In the genomic region with DNA sequence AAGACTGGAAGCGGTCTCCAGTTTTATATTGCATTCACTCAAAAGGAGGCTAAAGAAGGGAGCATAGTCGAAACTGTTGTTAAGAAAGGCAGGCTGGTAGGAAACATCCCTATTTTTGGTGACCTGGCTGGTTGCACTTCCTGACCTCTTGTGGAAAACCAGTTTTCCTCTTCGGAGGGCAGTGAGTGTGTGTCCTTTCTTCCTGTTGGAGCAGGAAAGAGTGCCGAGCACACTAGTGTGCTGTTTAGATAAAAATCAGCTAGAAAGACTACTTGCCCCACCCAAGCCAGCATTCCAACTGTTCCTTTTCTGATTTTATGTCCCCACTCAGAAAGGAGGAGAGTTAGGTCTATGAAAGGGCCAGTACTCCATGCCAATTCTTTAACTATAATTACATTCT, we compare ENCODE assay signal across 19 cellular contexts.
DNase-seq lines count a peak whose midpoint lies in the region; ATAC-seq, FAIRE-seq and TF ChIP-seq lines count a peak whose summit lies in the region.
"Had no signal": no experiment of that assay in that cellular context is flagged by ENCODE, and none has a peak within 500 bp of the region (broad histone marks: within the 10 kb centered on the region; RNA-seq: fewer than 3 reads in every experiment).

No MANE protein-coding gene starts in this region.

- ATAC-seq in HepG2 (no peak), right lobe of liver (no peak)
- no peak for ATAC-seq in CD8-positive, alpha-beta T cell

- H3K4me1 ChIP-seq in HepG2 (ENCODE audit: insufficient read depth, low read length) (peaks cover 55% of the 10 kb centered on the region), right lobe of liver (no peaks in the 10 kb centered on the region), endothelial cell of umbilical vein (ENCODE audit: control insufficient read depth, extremely low read depth, insufficient read depth, low read length) (no peaks in the 10 kb centered on the region)
- H3K4me1 ChIP-seq in CD8-positive, alpha-beta T cell (ENCODE audit: insufficient read depth, low read length): no peaks in the 10 kb centered on the region
- H3K4me1 ChIP-seq: BLaER1 had no signal

- BruUV-seq in HepG2 (replicated peaks; lab: Mats Ljungman, UMichigan) (no TSS peak), endothelial cell of umbilical vein (replicated peaks; lab: Mats Ljungman, UMichigan) (no TSS peak)

- TF ChIP-seq CTCF in HepG2 (CRISPR knock-in tag; IDR thresholded peaks at IDR 0.05): no peak
- no peak for TF ChIP-seq CTCF in right lobe of liver (IDR thresholded peaks at IDR 0.05)
- TF ChIP-seq CTCF in endothelial cell of umbilical vein (IDR thresholded peaks at IDR 0.05; ENCODE audit: extremely low read depth in 1 of 2, insufficient read depth in 1 of 2, low read depth in 1 of 2, low read length in 2 of 2): no peak
- TF ChIP-seq CTCF in mesothelial cell of epicardium (IDR thresholded peaks at IDR 0.05; ENCODE audit: unreplicated experiment): no peak
- no peak for TF ChIP-seq CTCF in CD8-positive, alpha-beta T cell (IDR thresholded peaks at IDR 0.05)

- no peaks in the 10 kb centered on the region for H3K9me1 ChIP-seq in endothelial cell of umbilical vein (replicated peaks; ENCODE audit: control insufficient read depth, extremely low read depth, insufficient read depth, low read length)

- no peaks in the 10 kb centered on the region for H3K27me3 Mint-ChIP-seq in mesothelial cell of epicardium (ENCODE audit: low read depth)
- no peaks in the 10 kb centered on the region for H3K27me3 Mint-ChIP-seq in CD8-positive, alpha-beta T cell (ENCODE audit: low read depth)
- H3K27me3 Mint-ChIP-seq in activated CD4-positive, alpha-beta T cell treated with anti-CD3 and anti-CD28 coated beads, Interleukin-2, amount 10 ng/mL, durations not matched to agents 24 days and 14 days: peaks cover 36% of the 10 kb centered on the region
- H3K27me3 Mint-ChIP-seq: CD8-positive, alpha-beta memory T cell had no signal

- H3K36me3 Mint-ChIP-seq in mesothelial cell of epicardium: peaks cover 10% of the 10 kb centered on the region
- no peaks in the 10 kb centered on the region for H3K36me3 Mint-ChIP-seq in CD8-positive, alpha-beta T cell
- H3K36me3 Mint-ChIP-seq in activated CD4-positive, alpha-beta T cell treated with anti-CD3 and anti-CD28 coated beads, Interleukin-2, amount 10 ng/mL, durations not matched to agents 24 days and 14 days (ENCODE audit: low read depth): no peaks in the 10 kb centered on the region
- H3K36me3 Mint-ChIP-seq: CD8-positive, alpha-beta memory T cell had no signal

- 91% methylated on average over 4 of the region's 4 CpGs for WGBS in HepG2 (ENCODE audit: low lambda C conversion rate)
- 51% methylated on average over 4 of the region's 4 CpGs for WGBS in right lobe of liver (ENCODE audit: insufficient coverage, low coverage, low lambda C conversion rate, missing lambda C conversion rate)

- CTCF ChIA-PET in HepG2 (lab: Yijun Ruan, JAX; ENCODE audit: low intra/inter-chr PET ratio, low total read pairs): no interaction called here
- CTCF ChIA-PET in endothelial cell of umbilical vein (lab: Charles Lee): no interaction called here
- CTCF ChIA-PET in CD8-positive, alpha-beta T cell (lab: Charles Lee): interaction anchor here (1.3 kb wide), 1 partner anchor 189 kb away, joined by 3 read pairs; no protein-coding TSS in a partner anchor

- H3K27ac Mint-ChIP-seq in mesothelial cell of epicardium: peak overlapping the region; percentile 68
- H3K27ac Mint-ChIP-seq in CD8-positive, alpha-beta T cell: no peak overlapping the region
- no peak overlapping the region for H3K27ac Mint-ChIP-seq in activated CD4-positive, alpha-beta T cell treated with anti-CD3 and anti-CD28 coated beads, Interleukin-2, amount 10 ng/mL, durations not matched to agents 24 days and 14 days
- H3K27ac Mint-ChIP-seq: CD8-positive, alpha-beta memory T cell had no signal

- no peaks in the 10 kb centered on the region for H3K9me3 Mint-ChIP-seq in mesothelial cell of epicardium
- H3K9me3 Mint-ChIP-seq in CD8-positive, alpha-beta T cell: no peaks in the 10 kb centered on the region
- H3K9me3 Mint-ChIP-seq in activated CD4-positive, alpha-beta T cell treated with anti-CD3 and anti-CD28 coated beads, Interleukin-2, amount 10 ng/mL, durations not matched to agents 24 days and 14 days: no peaks in the 10 kb centered on the region
- H3K9me3 Mint-ChIP-seq: CD8-positive, alpha-beta memory T cell had no signal

- H4K20me1 ChIP-seq in HepG2 (ENCODE audit: insufficient read depth, low read length) (peaks cover 63% of the 10 kb centered on the region), endothelial cell of umbilical vein (replicated peaks; ENCODE audit: control insufficient read depth, extremely low read depth, insufficient read depth, low read length) (no peaks in the 10 kb centered on the region)
- H4K20me1 ChIP-seq: BLaER1 had no signal

- no peak overlapping the region for H3K4me3 ChIP-seq in HepG2 (replicated peaks in 1 of 3; ENCODE audit: insufficient read depth in 1 of 3, low read depth in 2 of 3, low read length in 3 of 3)
- H3K4me3 ChIP-seq in right lobe of liver: no peak overlapping the region
- H3K4me3 ChIP-seq in endothelial cell of umbilical vein (replicated peaks in 1 of 3; ENCODE audit: insufficient read depth in 1 of 3, low read depth in 1 of 3, low read length in 3 of 3): no peak overlapping the region
- no peak overlapping the region for H3K4me3 ChIP-seq in CD8-positive, alpha-beta T cell (ENCODE audit: low read depth, low read length)
- H3K4me3 ChIP-seq: BLaER1 had no signal

- H3K4me2 ChIP-seq in HepG2 (ENCODE audit: low read depth, low read length): no peak overlapping the region
- no peak overlapping the region for H3K4me2 ChIP-seq in endothelial cell of umbilical vein (ENCODE audit: insufficient read depth, low read length)
- H3K4me2 ChIP-seq: BLaER1 had no signal

- H3K27me3 ChIP-seq in HepG2 (ENCODE audit: control insufficient read depth in 1 of 2, insufficient read depth in 2 of 2, low read length in 2 of 2): no peaks in the 10 kb centered on the region
- H3K27me3 ChIP-seq in right lobe of liver: no peaks in the 10 kb centered on the region
- peaks cover 0 to 2% of the 10 kb centered on the region in 2 experiments for H3K27me3 ChIP-seq in endothelial cell of umbilical vein (ENCODE audit: control insufficient read depth in 2 of 2, insufficient read depth in 2 of 2, low read length in 2 of 2)
- H3K27me3 ChIP-seq in CD8-positive, alpha-beta T cell (ENCODE audit: insufficient read depth, low read length): no peaks in the 10 kb centered on the region
- H3K27me3 ChIP-seq: BLaER1 had no signal

- H3K79me2 ChIP-seq in HepG2 (ENCODE audit: insufficient read depth, low read length): peaks cover 97% of the 10 kb centered on the region
- no peaks in the 10 kb centered on the region for H3K79me2 ChIP-seq in endothelial cell of umbilical vein (ENCODE audit: control insufficient read depth, insufficient read depth, low read length)

- TF ChIP-seq RAD21 in HepG2 (CRISPR knock-in tag; IDR thresholded peaks at IDR 0.05): no peak

- no peak overlapping the region for H3K27ac ChIP-seq in HepG2 (ENCODE audit: extremely low read length, insufficient read depth, low read length)
- H3K27ac ChIP-seq in right lobe of liver: no peak overlapping the region
- H3K27ac ChIP-seq in endothelial cell of umbilical vein (ENCODE audit: insufficient read depth, low read depth, low read length): no peak overlapping the region
- H3K27ac ChIP-seq in CD8-positive, alpha-beta T cell (ENCODE audit: low read depth, low read length): no peak overlapping the region
- H3K27ac ChIP-seq: BLaER1 had no signal

- POLR2A ChIA-PET in HepG2 (lab: Yijun Ruan, JAX): no interaction called here
- POLR2A ChIA-PET in endothelial cell of umbilical vein (lab: Charles Lee): no interaction called here
- POLR2A ChIA-PET in CD8-positive, alpha-beta T cell (lab: Charles Lee): no interaction called here

- DNase-seq in HepG2 (ENCODE audit: low spot score) (no peak), right lobe of liver (no peak), endothelial cell of umbilical vein (ENCODE audit: low read depth, low spot score) (no peak), mesothelial cell of epicardium (ENCODE audit: low spot score in 2 of 2, unreplicated experiment in 2 of 2) (no peak), DMS79 (lab: John Stamatoyannopoulos, UW) (no peak), NCI-H1092 (lab: John Stamatoyannopoulos, UW) (no peak)
- no peak for DNase-seq in CD8-positive, alpha-beta T cell
- DNase-seq in activated CD4-positive, alpha-beta T cell treated with anti-CD3 and anti-CD28 coated beads, Interleukin-2, amount 10 ng/mL, durations not matched to agents 24 days and 14 days: no peak
- DNase-seq: 8988T; CD8-positive, alpha-beta memory T cell; GF-D8; IMR-90; NCI-H1105 treated with DMSO at 0.1 percent for 48 hours; NCI-H187; NCI-H226; NCI-H526 treated with DMSO at 0.1 percent for 48 hours; SHP77 treated with DMSO at 0.1 percent for 48 hours had no signal

- no peak; a peak in 1 of 4 replicates for TF ChIP-seq POLR2A in HepG2 (IDR thresholded peaks at IDR 0.05; ENCODE audit: insufficient read depth in 1 of 2, low read depth in 2 of 2, low read length in 2 of 2)
- no peak for TF ChIP-seq POLR2A in right lobe of liver (IDR thresholded peaks at IDR 0.05)
- no peak for TF ChIP-seq POLR2A in endothelial cell of umbilical vein (IDR thresholded peaks at IDR 0.05; ENCODE audit: low read depth, low read length)

- in situ Hi-C loops in HepG2 (cut with HindIII; ENCODE audit: extremely low pct_ligation_motif_present, low pct_unique_long_range_greater_than_20kb): loop anchor here (10.0 kb wide), 1 partner anchor 61 kb away; no protein-coding TSS in a partner anchor

- no peak overlapping the region for H2AFZ ChIP-seq in HepG2 (ENCODE audit: low read length)
- H2AFZ ChIP-seq in endothelial cell of umbilical vein (ENCODE audit: low read depth, low read length): peak overlapping the region; percentile 12

- TF ChIP-seq EP300 in HepG2 (IDR thresholded peaks at IDR 0.05; ENCODE audit: low read depth in 2 of 2, low read length in 2 of 2): no peak
- TF ChIP-seq EP300 in HepG2 (CRISPR knock-in tag; IDR thresholded peaks at IDR 0.05; ENCODE audit: borderline replicate concordance): no peak

- dilution Hi-C loops in endothelial cell of umbilical vein (cut with MboI; ENCODE audit: extremely low pct_ligation_motif_present, low sequenced_read_pairs): no loop called here

- H3K9me3 ChIP-seq in HepG2 (ENCODE audit: low read length): no peaks in the 10 kb centered on the region
- no peaks in the 10 kb centered on the region for H3K9me3 ChIP-seq in right lobe of liver
- no peaks in the 10 kb centered on the region for H3K9me3 ChIP-seq in endothelial cell of umbilical vein (replicated peaks; ENCODE audit: control insufficient read depth, insufficient read depth, low read length)
- no peaks in the 10 kb centered on the region for H3K9me3 ChIP-seq in CD8-positive, alpha-beta T cell (ENCODE audit: low read length)
- H3K9me3 ChIP-seq: BLaER1 had no signal

- H3K9ac ChIP-seq in HepG2 (ENCODE audit: insufficient read depth, low read depth, low read length): no peak overlapping the region
- H3K9ac ChIP-seq in endothelial cell of umbilical vein (replicated peaks; ENCODE audit: extremely low read depth, insufficient read depth, low read length): no peak overlapping the region
- H3K9ac ChIP-seq: BLaER1 had no signal

- H3K36me3 ChIP-seq in HepG2 (replicated peaks in 1 of 2; ENCODE audit: control insufficient read depth in 1 of 2, insufficient read depth in 2 of 2, low read length in 2 of 2) (peaks cover 61 to 94% of the 10 kb centered on the region in 2 experiments), right lobe of liver (no peaks in the 10 kb centered on the region), endothelial cell of umbilical vein (ENCODE audit: control insufficient read depth in 2 of 2, extremely low read depth in 1 of 2, insufficient read depth in 2 of 2, low read length in 2 of 2) (no peaks in the 10 kb centered on the region)
- H3K36me3 ChIP-seq in CD8-positive, alpha-beta T cell (ENCODE audit: insufficient read depth, low read length): no peaks in the 10 kb centered on the region

- no peak for FAIRE-seq in HepG2 (lab: Jason Lieb, UNC)
- FAIRE-seq in endothelial cell of umbilical vein (lab: Jason Lieb, UNC): peak; percentile 47
- FAIRE-seq: GM12891 had no signal

- intact Hi-C loops in HepG2 (cut with micrococcal nuclease; ENCODE audit: unreplicated experiment) (loop anchor here (5.0 kb wide), 1 partner anchor 44 kb away; no protein-coding TSS in a partner anchor), right lobe of liver (cut with DNase I) (no loop called here), endothelial cell of umbilical vein (cut with micrococcal nuclease) (no loop called here)
- intact Hi-C loops in CD8-positive, alpha-beta T cell (cut with DNase I, micrococcal nuclease): no loop called here
- intact Hi-C loops in activated CD4-positive, alpha-beta T cell treated with anti-CD3 and anti-CD28 coated beads, Interleukin-2, amount 10 ng/mL, durations not matched to agents 24 days and 14 days (cut with micrococcal nuclease): no loop called here

- peaks cover 30% of the 10 kb centered on the region for H3K4me1 Mint-ChIP-seq in mesothelial cell of epicardium
- H3K4me1 Mint-ChIP-seq in CD8-positive, alpha-beta T cell (ENCODE audit: low read depth): peaks cover 8% of the 10 kb centered on the region
- H3K4me1 Mint-ChIP-seq in activated CD4-positive, alpha-beta T cell treated with anti-CD3 and anti-CD28 coated beads, Interleukin-2, amount 10 ng/mL, durations not matched to agents 24 days and 14 days: peaks cover 13% of the 10 kb centered on the region

- H3K4me3 Mint-ChIP-seq in mesothelial cell of epicardium: no peak overlapping the region
- no peak overlapping the region for H3K4me3 Mint-ChIP-seq in CD8-positive, alpha-beta T cell
- no peak overlapping the region for H3K4me3 Mint-ChIP-seq in activated CD4-positive, alpha-beta T cell treated with anti-CD3 and anti-CD28 coated beads, Interleukin-2, amount 10 ng/mL, durations not matched to agents 24 days and 14 days
- H3K4me3 Mint-ChIP-seq: CD8-positive, alpha-beta memory T cell had no signal
